ENCODE assay signal across 20 cellular contexts in genomic region chr1:9378801-9379200, GRCh38.
DNase-seq lines count a peak whose midpoint lies in the region; ATAC-seq and TF ChIP-seq lines count a peak whose summit lies in the region.
"Had no signal": no experiment of that assay in that cellular context is flagged by ENCODE, and none has a peak within 500 bp of the region (broad histone marks: within the 10 kb centered on the region; RNA-seq: fewer than 3 reads in every experiment).

No MANE protein-coding gene starts in this region.

- H3K27me3 Mint-ChIP-seq in chondrocyte (ENCODE audit: low read depth) (no peaks in the 10 kb centered on the region), nephron (ENCODE audit: low read depth) (peaks cover 14% of the 10 kb centered on the region)

- H3K36me3 ChIP-seq in HEK293 (ENCODE audit: control insufficient read depth in 2 of 2, insufficient read depth in 1 of 2, low read length in 2 of 2) (no peaks in the 10 kb centered on the region), thoracic aorta (no peaks in the 10 kb centered on the region)
- H3K36me3 ChIP-seq: MG63, SJCRH30 had no signal

- H3K4me3 Mint-ChIP-seq in chondrocyte (ENCODE audit: unreplicated experiment) (no peak overlapping the region), nephron (no peak overlapping the region)

- peaks cover 3% of the 10 kb centered on the region for H3K36me3 Mint-ChIP-seq in chondrocyte (ENCODE audit: low read depth)
- no peaks in the 10 kb centered on the region for H3K36me3 Mint-ChIP-seq in nephron (ENCODE audit: low read depth)

- TF ChIP-seq CTCF in HEK293 (tag by site-specific recombination; IDR thresholded peaks at IDR 0.05) (no peak), chondrocyte (IDR thresholded peaks at IDR 0.05) (no peak), nephron (IDR thresholded peaks at IDR 0.05; ENCODE audit: unreplicated experiment in 3 of 3) (no peak), thoracic aorta (IDR thresholded peaks at IDR 0.05) (no peak)

- intact Hi-C loops in sciatic nerve (cut with DNase I) = no loop called here

- H3K4me1 Mint-ChIP-seq in chondrocyte (ENCODE audit: low read depth) (peaks cover 66% of the 10 kb centered on the region), nephron (peaks cover 36% of the 10 kb centered on the region)

- H3K9me3 ChIP-seq in HEK293 (ENCODE audit: control insufficient read depth, insufficient read depth, low read depth, low read length) (no peaks in the 10 kb centered on the region), thoracic aorta (no peaks in the 10 kb centered on the region)
- H3K9me3 ChIP-seq: MG63, SJCRH30 had no signal

- peak overlapping the region; percentile 66 for H3K27ac Mint-ChIP-seq in chondrocyte (ENCODE audit: unreplicated experiment)
- peak overlapping the region in 2 of 3 experiments; percentile 9 to 40 for H3K27ac Mint-ChIP-seq in nephron

- no peaks in the 10 kb centered on the region for H3K9me3 Mint-ChIP-seq in chondrocyte (ENCODE audit: low read depth)
- no peaks in the 10 kb centered on the region for H3K9me3 Mint-ChIP-seq in nephron

- H3K4me1 ChIP-seq in HEK293 (ENCODE audit: control insufficient read depth, insufficient read depth, low read length) (no peaks in the 10 kb centered on the region), thoracic aorta (ENCODE audit: control insufficient read depth in 1 of 2, low read depth in 2 of 2) (peaks cover 40 to 67% of the 10 kb centered on the region in 2 donors)
- H3K4me1 ChIP-seq: SJCRH30 had no signal

- no peaks in the 10 kb centered on the region for H3K27me3 ChIP-seq in thoracic aorta (replicated peaks; ENCODE audit: insufficient read depth)
- H3K27me3 ChIP-seq: MG63 had no signal

- H3K27ac ChIP-seq in HEK293 (ENCODE audit: extremely low read depth, low read depth, low read length) (no peak overlapping the region), thoracic aorta (peak overlapping the region; percentile 93)
- H3K27ac ChIP-seq: PC-9, SJCRH30 had no signal

- no peak for ATAC-seq in thoracic aorta (ENCODE audit: insufficient number of reproducible peaks, low FRiP score, low read depth)
- no peak for ATAC-seq in HG02610 (IDR thresholded peaks at IDR 0.05; ENCODE audit: unreplicated experiment)
- no peak for ATAC-seq in HG03571 (IDR thresholded peaks at IDR 0.05; ENCODE audit: unreplicated experiment)
- no peak for ATAC-seq in sciatic nerve
- ATAC-seq: HCT116, Right ventricle myocardium inferior had no signal

- no peak for DNase-seq in chondrocyte (ENCODE audit: low spot score)
- no peak for DNase-seq in thoracic aorta (ENCODE audit: low spot score)
- no peak for DNase-seq in DMS114 treated with DMSO at 0.1 percent for 48 hours (lab: John Stamatoyannopoulos, UW; ENCODE audit: unreplicated experiment)
- DNase-seq in sciatic nerve (ENCODE audit: low spot score) = no peak
- DNase-seq: Calu3, DMS153, DND-41, KBM-7, MG63, NCI-H2029, NCI-H446, NCI-H524 treated with DMSO at 0.1 percent for 48 hours, PC-9, SJCRH30 had no signal

- POLR2A ChIA-PET in HEK293 (lab: Yijun Ruan, JAX) = no interaction called here

- H3K4me3 ChIP-seq in HEK293 (ENCODE audit: low read depth, low read length) = no peak overlapping the region
- H3K4me3 ChIP-seq in thoracic aorta = no peak overlapping the region
- H3K4me3 ChIP-seq: MG63, PC-9, SJCRH30 had no signal

- CTCF ChIA-PET in HEK293 (lab: Yijun Ruan, JAX) = no interaction called here

TF ChIP-seq in HEK293, 187 proteins besides CTCF, POLR2A, EP300 and RAD21:
- TF ChIP-seq ZNF664 (tag by site-specific recombination; IDR thresholded peaks at IDR 0.05) (no peak), ZFP3 (tag by site-specific recombination; IDR thresholded peaks at IDR 0.05; ENCODE audit: low read depth) (peak; percentile 86)
TF ChIP-seq in HEK293: peak in this region for 1.
